33 cellular contexts compared by ENCODE assay signal in the genomic region with DNA sequence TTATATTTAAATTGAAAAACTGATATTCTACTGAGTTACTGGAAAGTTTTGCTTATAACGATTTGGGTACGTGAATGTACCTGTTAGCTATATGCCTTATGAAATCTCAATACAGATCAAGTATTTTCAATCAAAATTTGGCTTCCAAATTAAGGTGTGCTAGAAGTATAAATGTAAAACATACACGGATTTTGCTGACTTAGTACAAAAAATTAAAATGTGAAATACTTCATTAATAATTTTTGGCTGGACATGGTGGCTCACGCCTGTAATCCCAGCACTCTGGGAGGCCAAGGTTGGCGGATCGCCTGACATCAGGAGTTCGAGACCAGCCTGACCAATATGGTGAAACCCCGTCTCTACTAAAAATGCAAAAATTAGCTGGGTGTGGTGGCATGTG.
"Had no signal": no experiment of that assay in that cellular context is flagged by ENCODE, and none has a peak within 500 bp of the region (broad histone marks: within the 10 kb centered on the region; RNA-seq: fewer than 3 reads in every experiment).

No MANE protein-coding gene starts in this region.

- H3K27ac ChIP-seq: adrenal gland, body of pancreas, brain microvascular endothelial cell, breast epithelium, VCaP had no signal

- ATAC-seq: activated CD8-positive, alpha-beta T cell treated with anti-CD3 and anti-CD28 coated beads for 36 hours; activated naive CD4-positive, alpha-beta T cell treated with anti-CD3 and anti-CD28 coated beads, Interleukin-2, amount 50 U/mL, for 72 hours; activated T-cell treated with anti-CD3 and anti-CD28 coated beads, Interleukin-2, amount 50 U/mL, for 4 hours; activated T-cell treated with anti-CD3 and anti-CD28 coated beads, Interleukin-2, amount 50 U/mL, for 72 hours; activated T-helper 17 cell treated with anti-CD3 and anti-CD28 coated beads, Interleukin-2, amount 50 U/mL, for 72 hours; body of pancreas had no signal

- H3K4me1 ChIP-seq: adrenal gland, breast epithelium had no signal

- FAIRE-seq: astrocyte, colon, TTC549 had no signal

- H3K36me3 ChIP-seq: adrenal gland, brain microvascular endothelial cell, breast epithelium had no signal

- H3K27me3 ChIP-seq: adrenal gland, body of pancreas, brain microvascular endothelial cell, breast epithelium had no signal

- DNase-seq: activated B cell treated with CpG ODN at 0.5 μM for 24 hours; activated CD4-positive, alpha-beta memory T cell treated with anti-CD3 and anti-CD28 coated beads for 36 hours; activated CD4-positive, alpha-beta T cell treated with anti-CD3 and anti-CD28 coated beads for 4 hours; activated CD4-positive, alpha-beta T cell treated with anti-CD3 and anti-CD28 coated beads, Interleukin-2, amount 10 ng/mL, durations not matched to agents 24 days and 14 days; activated CD4-positive, alpha-beta T cell treated with anti-CD3 and anti-CD28 coated beads, Interleukin-2, amount 50 U/mL, for 1 hour; activated CD4-positive, alpha-beta T cell treated with anti-CD3 and anti-CD28 coated beads, Interleukin-2, amount 50 U/mL, for 4 hours; activated CD4-positive, CD25-positive, alpha-beta regulatory T cell treated with anti-CD3 and anti-CD28 coated beads, Interleukin-2, amount 50 U/mL, for 72 hours; activated CD8-positive, alpha-beta memory T cell treated with anti-CD3 and anti-CD28 coated beads, Interleukin-2, amount 50 U/mL, for 4 hours; activated CD8-positive, alpha-beta T cell treated with anti-CD3 and anti-CD28 coated beads for 36 hours; activated effector memory CD4-positive, alpha-beta T cell treated with anti-CD3 and anti-CD28 coated beads, Interleukin-2, amount 50 U/mL, for 16 hours; activated gamma-delta T cell treated with Interleukin-2 at 50 U/mL for 16 hours; activated naive CD4-positive, alpha-beta T cell; activated naive CD4-positive, alpha-beta T cell treated with anti-CD3 and anti-CD28 coated beads for 36 hours; activated naive CD4-positive, alpha-beta T cell treated with anti-CD3 and anti-CD28 coated beads, Interleukin-2, amount 50 U/mL, for 16 hours; activated naive CD8-positive, alpha-beta T cell treated with anti-CD3 and anti-CD28 coated beads for 36 hours; activated T-cell treated with anti-CD3 and anti-CD28 coated beads for 4 hours; activated T-cell treated with anti-CD3 and anti-CD28 coated beads, Interleukin-2, amount 50 U/mL, for 1 hour; activated T-cell treated with anti-CD3 and anti-CD28 coated beads, Interleukin-2, amount 50 U/mL, for 4 hours; activated T-cell treated with anti-CD3 and anti-CD28 coated beads, Interleukin-2, amount 50 U/mL, for 72 hours; adrenal gland; amniotic stem cell; aorta; body of pancreas; brain microvascular endothelial cell; central memory CD4-positive, alpha-beta T cell; T-helper 9 cell had no signal

- H3K4me3 ChIP-seq: adrenal gland, body of pancreas, breast epithelium had no signal

- H3K9me3 ChIP-seq: adrenal gland, body of pancreas, breast epithelium had no signal
